ENCODE assay signal across 1 cellular context in the genomic region with DNA sequence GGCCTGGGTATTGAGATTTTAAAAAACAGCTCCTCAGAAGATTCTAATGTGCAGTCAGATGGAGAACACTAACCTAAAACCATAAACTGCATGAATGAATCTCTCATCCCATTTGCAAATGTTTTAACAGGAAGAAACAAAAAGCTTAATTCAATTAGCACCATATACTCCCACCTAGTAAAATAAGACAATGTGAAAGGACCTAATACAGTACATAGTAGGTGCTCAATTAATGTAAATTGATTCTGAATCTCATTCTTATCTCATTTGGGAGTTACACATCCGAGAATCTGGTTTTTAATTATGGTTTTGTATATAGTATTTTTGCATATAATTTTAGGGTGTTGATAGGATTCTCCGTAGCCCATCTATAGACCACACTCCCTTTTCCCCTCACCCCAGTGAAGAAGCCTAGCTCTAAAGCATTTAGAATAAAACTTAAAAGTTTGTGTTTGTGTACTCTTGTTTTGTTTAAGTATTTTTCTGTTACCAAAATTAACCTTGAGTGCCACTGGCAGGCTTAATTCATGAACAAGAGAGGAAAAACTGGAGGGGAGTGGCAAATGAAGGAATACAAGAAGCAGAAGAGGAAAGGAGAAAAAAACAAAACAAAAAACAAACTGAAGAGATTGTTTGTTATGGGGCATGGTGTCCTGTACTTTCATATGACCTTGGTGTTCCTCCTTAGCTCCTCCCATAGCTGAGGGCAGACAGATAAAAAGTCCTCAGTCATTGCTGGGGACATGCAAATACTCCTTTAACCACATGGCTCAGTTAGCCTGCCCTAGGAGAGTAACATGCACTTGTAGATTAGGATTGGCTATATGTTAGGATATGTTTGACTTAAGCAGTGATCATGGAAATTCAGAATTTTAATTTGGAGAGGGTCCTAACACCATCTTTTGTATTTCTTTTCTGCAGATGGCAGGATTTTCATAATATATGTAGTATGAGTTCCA.
TF ChIP-seq lines count a peak whose summit lies in the region.

No MANE protein-coding gene starts in this region.

TF ChIP-seq in WTC11, 78 proteins besides CTCF, POLR2A, EP300 and RAD21 (continued from another document):
- TF ChIP-seq, protein P1, sequence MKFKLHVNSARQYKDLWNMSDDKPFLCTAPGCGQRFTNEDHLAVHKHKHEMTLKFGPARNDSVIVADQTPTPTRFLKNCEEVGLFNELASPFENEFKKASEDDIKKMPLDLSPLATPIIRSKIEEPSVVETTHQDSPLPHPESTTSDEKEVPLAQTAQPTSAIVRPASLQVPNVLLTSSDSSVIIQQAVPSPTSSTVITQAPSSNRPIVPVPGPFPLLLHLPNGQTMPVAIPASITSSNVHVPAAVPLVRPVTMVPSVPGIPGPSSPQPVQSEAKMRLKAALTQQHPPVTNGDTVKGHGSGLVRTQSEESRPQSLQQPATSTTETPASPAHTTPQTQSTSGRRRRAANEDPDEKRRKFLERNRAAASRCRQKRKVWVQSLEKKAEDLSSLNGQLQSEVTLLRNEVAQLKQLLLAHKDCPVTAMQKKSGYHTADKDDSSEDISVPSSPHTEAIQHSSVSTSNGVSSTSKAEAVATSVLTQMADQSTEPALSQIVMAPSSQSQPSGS (CRISPR knock-in tag; IDR thresholded peaks at IDR 0.05; ENCODE audit: borderline replicate concordance, low read depth): no peak
- TF ChIP-seq IRF2 (CRISPR knock-in tag; IDR thresholded peaks at IDR 0.05; ENCODE audit: borderline replicate concordance, low read depth) (no peak), NFYB (CRISPR knock-in tag; conservative IDR thresholded peaks at IDR 0.05; ENCODE audit: low read depth) (no peak), KAT7 (CRISPR knock-in tag; IDR thresholded peaks at IDR 0.05; ENCODE audit: borderline replicate concordance) (no peak), TEAD1 (CRISPR knock-in tag; IDR thresholded peaks at IDR 0.05) (no peak), OVOL2 (CRISPR knock-in tag; IDR thresholded peaks at IDR 0.05; ENCODE audit: borderline replicate concordance) (no peak)
- TF ChIP-seq, protein P2, sequence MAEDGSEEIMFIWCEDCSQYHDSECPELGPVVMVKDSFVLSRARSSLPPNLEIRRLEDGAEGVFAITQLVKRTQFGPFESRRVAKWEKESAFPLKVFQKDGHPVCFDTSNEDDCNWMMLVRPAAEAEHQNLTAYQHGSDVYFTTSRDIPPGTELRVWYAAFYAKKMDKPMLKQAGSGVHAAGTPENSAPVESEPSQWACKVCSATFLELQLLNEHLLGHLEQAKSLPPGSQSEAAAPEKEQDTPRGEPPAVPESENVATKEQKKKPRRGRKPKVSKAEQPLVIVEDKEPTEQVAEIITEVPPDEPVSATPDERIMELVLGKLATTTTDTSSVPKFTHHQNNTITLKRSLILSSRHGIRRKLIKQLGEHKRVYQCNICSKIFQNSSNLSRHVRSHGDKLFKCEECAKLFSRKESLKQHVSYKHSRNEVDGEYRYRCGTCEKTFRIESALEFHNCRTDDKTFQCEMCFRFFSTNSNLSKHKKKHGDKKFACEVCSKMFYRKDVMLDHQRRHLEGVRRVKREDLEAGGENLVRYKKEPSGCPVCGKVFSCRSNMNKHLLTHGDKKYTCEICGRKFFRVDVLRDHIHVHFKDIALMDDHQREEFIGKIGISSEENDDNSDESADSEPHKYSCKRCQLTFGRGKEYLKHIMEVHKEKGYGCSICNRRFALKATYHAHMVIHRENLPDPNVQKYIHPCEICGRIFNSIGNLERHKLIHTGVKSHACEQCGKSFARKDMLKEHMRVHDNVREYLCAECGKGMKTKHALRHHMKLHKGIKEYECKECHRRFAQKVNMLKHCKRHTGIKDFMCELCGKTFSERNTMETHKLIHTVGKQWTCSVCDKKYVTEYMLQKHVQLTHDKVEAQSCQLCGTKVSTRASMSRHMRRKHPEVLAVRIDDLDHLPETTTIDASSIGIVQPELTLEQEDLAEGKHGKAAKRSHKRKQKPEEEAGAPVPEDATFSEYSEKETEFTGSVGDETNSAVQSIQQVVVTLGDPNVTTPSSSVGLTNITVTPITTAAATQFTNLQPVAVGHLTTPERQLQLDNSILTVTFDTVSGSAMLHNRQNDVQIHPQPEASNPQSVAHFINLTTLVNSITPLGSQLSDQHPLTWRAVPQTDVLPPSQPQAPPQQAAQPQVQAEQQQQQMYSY (CRISPR knock-in tag; IDR thresholded peaks at IDR 0.05): no peak
